In genomic region chr7:5001911-5002310, GRCh38 we compare ENCODE assay signal across 18 cellular contexts. TPM values are rescaled to one million over a fixed set of nuclear protein-coding genes. Genes with fewer than 3 reads are reported as not detected.
DNase-seq lines count a peak whose midpoint lies in the region; ATAC-seq and TF ChIP-seq lines count a peak whose summit lies in the region.
"Had no signal": no experiment of that assay in that cellular context is flagged by ENCODE, and none has a peak within 500 bp of the region (broad histone marks: within the 10 kb centered on the region; RNA-seq: fewer than 3 reads in every experiment).

No MANE protein-coding gene starts in this region.

- H3K27ac ChIP-seq in foreskin keratinocyte: no peak overlapping the region
- H3K27ac ChIP-seq: 22Rv1 had no signal

- no peaks in the 10 kb centered on the region for H3K27me3 ChIP-seq in foreskin keratinocyte

- H3K27me3 Mint-ChIP-seq in activated naive CD4-positive, alpha-beta T cell treated with anti-CD3 and anti-CD28 coated beads, Interleukin-2, amount 10 ng/mL, durations not matched to agents 7 days and 5 days: no peaks in the 10 kb centered on the region
- H3K27me3 Mint-ChIP-seq in T-helper 17 cell: no peaks in the 10 kb centered on the region
- H3K27me3 Mint-ChIP-seq: CD8-positive, alpha-beta memory T cell had no signal

- DNase-seq in activated naive CD4-positive, alpha-beta T cell treated with anti-CD3 and anti-CD28 coated beads, Interleukin-2, amount 10 ng/mL, durations not matched to agents 7 days and 5 days: no peak
- DNase-seq in activated naive CD4-positive, alpha-beta T cell (lab: John Stamatoyannopoulos, UW): no peak
- DNase-seq in T-helper 17 cell: no peak
- peak; percentile 43 for DNase-seq in epithelial cell of esophagus (ENCODE audit: low read depth)
- peak; percentile 16 to 52 for DNase-seq in foreskin keratinocyte
- DNase-seq in epidermal melanocyte (ENCODE audit: insufficient read length, low spot score): no peak
- no peak for DNase-seq in NCI-H1694 (lab: John Stamatoyannopoulos, UW)
- no peak for DNase-seq in HPDE6-E6E7 (ENCODE audit: extremely low spot score)
- DNase-seq: Caco-2; CD8-positive, alpha-beta memory T cell; DND-41; GDM1; GOT3; H9 had no signal

- no peak overlapping the region for H3K4me3 ChIP-seq in epithelial cell of esophagus (ENCODE audit: low read length)

- peaks cover 2% of the 10 kb centered on the region for H3K4me1 ChIP-seq in foreskin keratinocyte
- H3K4me1 ChIP-seq: Caco-2 had no signal

- TF ChIP-seq CTCF in epithelial cell of esophagus (IDR thresholded peaks at IDR 0.05; ENCODE audit: insufficient read depth, low read depth, low read length, missing control alignments): no peak
- TF ChIP-seq CTCF in foreskin keratinocyte (conservative IDR thresholded peaks at IDR 0.05): no peak

- H3K9me3 Mint-ChIP-seq in activated naive CD4-positive, alpha-beta T cell treated with anti-CD3 and anti-CD28 coated beads, Interleukin-2, amount 10 ng/mL, durations not matched to agents 7 days and 5 days: no peaks in the 10 kb centered on the region
- H3K9me3 Mint-ChIP-seq: CD8-positive, alpha-beta memory T cell; H9 had no signal

- H3K36me3 Mint-ChIP-seq in activated naive CD4-positive, alpha-beta T cell treated with anti-CD3 and anti-CD28 coated beads, Interleukin-2, amount 10 ng/mL, durations not matched to agents 7 days and 5 days: peaks cover 25% of the 10 kb centered on the region
- peaks cover 2% of the 10 kb centered on the region for H3K36me3 Mint-ChIP-seq in T-helper 17 cell (ENCODE audit: low read depth)

- no peaks in the 10 kb centered on the region for H3K4me1 Mint-ChIP-seq in activated naive CD4-positive, alpha-beta T cell treated with anti-CD3 and anti-CD28 coated beads, Interleukin-2, amount 10 ng/mL, durations not matched to agents 7 days and 5 days
- peaks cover 7% of the 10 kb centered on the region for H3K4me1 Mint-ChIP-seq in T-helper 17 cell
- H3K4me1 Mint-ChIP-seq: CD14-positive monocyte had no signal

- peak overlapping the region; percentile 49 for H3K27ac Mint-ChIP-seq in activated naive CD4-positive, alpha-beta T cell treated with anti-CD3 and anti-CD28 coated beads, Interleukin-2, amount 10 ng/mL, durations not matched to agents 7 days and 5 days
- H3K27ac Mint-ChIP-seq in T-helper 17 cell: no peak overlapping the region
- H3K27ac Mint-ChIP-seq: H9 had no signal

- H3K9me3 ChIP-seq in T-helper 17 cell (ENCODE audit: control insufficient read depth, low read length, poor library complexity, severe bottlenecking): no peaks in the 10 kb centered on the region
- H3K9me3 ChIP-seq: Caco-2 had no signal

- ATAC-seq in T-helper 17 cell (no peak), foreskin keratinocyte (no peak)

- CTCF ChIA-PET in activated naive CD4-positive, alpha-beta T cell treated with anti-CD3 and anti-CD28 coated beads, Interleukin-2, amount 10 ng/mL, durations not matched to agents 7 days and 5 days (lab: Charles Lee): no interaction called here

- H3K4me3 Mint-ChIP-seq in activated naive CD4-positive, alpha-beta T cell treated with anti-CD3 and anti-CD28 coated beads, Interleukin-2, amount 10 ng/mL, durations not matched to agents 7 days and 5 days: no peak overlapping the region
- H3K4me3 Mint-ChIP-seq in T-helper 17 cell: peak overlapping the region; percentile 19
- H3K4me3 Mint-ChIP-seq: CD14-positive monocyte; CD8-positive, alpha-beta memory T cell; H9 had no signal

RNA-seq across cellular contexts. Expression of gene MMD2, which starts 42.9 kb away (rescaled TPM):
- total RNA-seq in T-helper 17 cell (not detected), foreskin keratinocyte (not detected in 2 replicates)
- polyA plus RNA-seq in foreskin keratinocyte: not detected in 2 replicates
- total RNA-seq: A673; Caco-2; CD8-positive, alpha-beta memory T cell had no signal
- polyA plus RNA-seq: BJ; CD14-positive monocyte; CD8-positive, alpha-beta memory T cell had no signal

RNA-seq across cellular contexts. Expression of gene RBAK, which starts 43.7 kb away (rescaled TPM):
- total RNA-seq in T-helper 17 cell (10 to 100 TPM in 1 of 2 donors, 1 to 10 TPM in 1; 9.2 to 14.7 TPM), foreskin keratinocyte (7.2 and 8.1 TPM in 2 replicates)
- 1.6 and 1.7 TPM in 2 replicates for polyA plus RNA-seq in foreskin keratinocyte

Comparison
In these comparisons a context has a peak if more than half of its experiments do, and no peak if none do; other contexts are left out.
1. DNase-seq: peak in epithelial cell of esophagus (single experiment) and foreskin keratinocyte (2 of 2); none in activated naive CD4-positive, alpha-beta T cell treated with anti-CD3 and anti-CD28 coated beads, Interleukin-2, amount 10 ng/mL, durations not matched to agents 7 days and 5 days (single experiment), activated naive CD4-positive, alpha-beta T cell (0 of 4), T-helper 17 cell (0 of 3), epidermal melanocyte (single experiment), NCI-H1694 (single experiment) and HPDE6-E6E7 (single experiment).